1 cellular context compared by ENCODE assay signal in genomic region chr6:44227138-44227770, GRCh38.
TF ChIP-seq lines count a peak whose summit lies in the region.

No MANE protein-coding gene starts in this region.

TF ChIP-seq in GM12878, 131 proteins besides CTCF, POLR2A, EP300 and RAD21:
- peak; percentile 60; the same call in 1 of the 2 replicates for TF ChIP-seq ZBTB33 (IDR thresholded peaks at IDR 0.05)
- no peak for TF ChIP-seq NFIC (IDR thresholded peaks at IDR 0.05; ENCODE audit: low read depth, low read length)
